ENCODE assay signal across 1 cellular context in the genomic region with DNA sequence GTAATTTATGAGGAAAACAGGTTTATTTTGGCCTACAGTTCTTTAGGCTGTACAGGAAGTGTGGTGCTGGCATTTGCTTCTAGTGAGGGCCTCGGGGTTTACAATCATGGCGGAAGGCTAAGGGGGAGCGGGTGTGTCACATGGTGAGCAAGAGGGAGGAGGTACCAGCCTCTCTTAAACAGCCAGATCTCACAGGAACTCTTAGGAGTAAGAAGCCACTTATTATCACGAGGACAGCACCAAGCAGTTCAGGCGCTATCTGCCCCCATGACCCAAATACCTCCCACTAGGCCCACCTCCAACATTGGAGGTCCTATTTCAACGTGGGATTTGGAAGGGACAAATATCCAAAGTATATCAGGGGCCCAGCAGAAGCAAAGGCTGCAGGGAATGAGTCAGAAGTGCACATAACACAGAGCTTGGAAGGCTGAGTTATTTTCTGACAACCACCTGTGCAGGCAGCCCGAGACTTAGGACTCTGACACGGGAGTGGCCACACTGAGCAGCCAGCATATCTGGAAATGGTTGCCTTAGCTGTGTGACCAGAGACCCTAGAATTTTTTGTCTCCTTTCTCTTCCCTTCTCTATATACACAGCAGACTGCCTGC.
TF ChIP-seq lines count a peak whose summit lies in the region.

No MANE protein-coding gene starts in this region.

TF ChIP-seq in GM23338, 12 proteins besides CTCF, POLR2A, EP300 and RAD21 (continued from another document):
- TF ChIP-seq, protein P1, sequence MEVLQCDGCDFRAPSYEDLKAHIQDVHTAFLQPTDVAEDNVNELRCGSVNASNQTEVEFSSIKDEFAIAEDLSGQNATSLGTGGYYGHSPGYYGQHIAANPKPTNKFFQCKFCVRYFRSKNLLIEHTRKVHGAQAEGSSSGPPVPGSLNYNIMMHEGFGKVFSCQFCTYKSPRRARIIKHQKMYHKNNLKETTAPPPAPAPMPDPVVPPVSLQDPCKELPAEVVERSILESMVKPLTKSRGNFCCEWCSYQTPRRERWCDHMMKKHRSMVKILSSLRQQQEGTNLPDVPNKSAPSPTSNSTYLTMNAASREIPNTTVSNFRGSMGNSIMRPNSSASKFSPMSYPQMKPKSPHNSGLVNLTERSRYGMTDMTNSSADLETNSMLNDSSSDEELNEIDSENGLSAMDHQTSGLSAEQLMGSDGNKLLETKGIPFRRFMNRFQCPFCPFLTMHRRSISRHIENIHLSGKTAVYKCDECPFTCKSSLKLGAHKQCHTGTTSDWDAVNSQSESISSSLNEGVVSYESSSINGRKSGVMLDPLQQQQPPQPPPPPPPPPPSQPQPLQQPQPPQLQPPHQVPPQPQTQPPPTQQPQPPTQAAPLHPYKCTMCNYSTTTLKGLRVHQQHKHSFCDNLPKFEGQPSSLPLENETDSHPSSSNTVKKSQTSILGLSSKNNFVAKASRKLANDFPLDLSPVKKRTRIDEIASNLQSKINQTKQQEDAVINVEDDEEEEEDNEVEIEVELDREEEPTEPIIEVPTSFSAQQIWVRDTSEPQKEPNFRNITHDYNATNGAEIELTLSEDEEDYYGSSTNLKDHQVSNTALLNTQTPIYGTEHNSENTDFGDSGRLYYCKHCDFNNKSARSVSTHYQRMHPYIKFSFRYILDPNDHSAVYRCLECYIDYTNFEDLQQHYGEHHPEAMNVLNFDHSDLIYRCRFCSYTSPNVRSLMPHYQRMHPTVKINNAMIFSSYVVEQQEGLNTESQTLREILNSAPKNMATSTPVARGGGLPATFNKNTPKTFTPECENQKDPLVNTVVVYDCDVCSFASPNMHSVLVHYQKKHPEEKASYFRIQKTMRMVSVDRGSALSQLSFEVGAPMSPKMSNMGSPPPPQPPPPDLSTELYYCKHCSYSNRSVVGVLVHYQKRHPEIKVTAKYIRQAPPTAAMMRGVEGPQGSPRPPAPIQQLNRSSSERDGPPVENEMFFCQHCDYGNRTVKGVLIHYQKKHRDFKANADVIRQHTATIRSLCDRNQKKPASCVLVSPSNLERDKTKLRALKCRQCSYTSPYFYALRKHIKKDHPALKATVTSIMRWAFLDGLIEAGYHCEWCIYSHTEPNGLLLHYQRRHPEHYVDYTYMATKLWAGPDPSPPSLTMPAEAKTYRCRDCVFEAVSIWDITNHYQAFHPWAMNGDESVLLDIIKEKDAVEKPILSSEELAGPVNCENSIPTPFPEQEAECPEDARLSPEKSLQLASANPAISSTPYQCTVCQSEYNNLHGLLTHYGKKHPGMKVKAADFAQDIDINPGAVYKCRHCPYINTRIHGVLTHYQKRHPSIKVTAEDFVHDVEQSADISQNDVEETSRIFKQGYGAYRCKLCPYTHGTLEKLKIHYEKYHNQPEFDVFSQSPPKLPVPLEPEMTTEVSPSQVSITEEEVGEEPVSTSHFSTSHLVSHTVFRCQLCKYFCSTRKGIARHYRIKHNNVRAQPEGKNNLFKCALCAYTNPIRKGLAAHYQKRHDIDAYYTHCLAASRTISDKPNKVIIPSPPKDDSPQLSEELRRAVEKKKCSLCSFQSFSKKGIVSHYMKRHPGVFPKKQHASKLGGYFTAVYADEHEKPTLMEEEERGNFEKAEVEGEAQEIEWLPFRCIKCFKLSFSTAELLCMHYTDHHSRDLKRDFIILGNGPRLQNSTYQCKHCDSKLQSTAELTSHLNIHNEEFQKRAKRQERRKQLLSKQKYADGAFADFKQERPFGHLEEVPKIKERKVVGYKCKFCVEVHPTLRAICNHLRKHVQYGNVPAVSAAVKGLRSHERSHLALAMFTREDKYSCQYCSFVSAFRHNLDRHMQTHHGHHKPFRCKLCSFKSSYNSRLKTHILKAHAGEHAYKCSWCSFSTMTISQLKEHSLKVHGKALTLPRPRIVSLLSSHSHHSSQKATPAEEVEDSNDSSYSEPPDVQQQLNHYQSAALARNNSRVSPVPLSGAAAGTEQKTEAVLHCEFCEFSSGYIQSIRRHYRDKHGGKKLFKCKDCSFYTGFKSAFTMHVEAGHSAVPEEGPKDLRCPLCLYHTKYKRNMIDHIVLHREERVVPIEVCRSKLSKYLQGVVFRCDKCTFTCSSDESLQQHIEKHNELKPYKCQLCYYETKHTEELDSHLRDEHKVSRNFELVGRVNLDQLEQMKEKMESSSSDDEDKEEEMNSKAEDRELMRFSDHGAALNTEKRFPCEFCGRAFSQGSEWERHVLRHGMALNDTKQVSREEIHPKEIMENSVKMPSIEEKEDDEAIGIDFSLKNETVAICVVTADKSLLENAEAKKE (CRISPR knock-in tag; IDR thresholded peaks at IDR 0.05) = no peak
- TF ChIP-seq EZH2phosphoT487 (IDR thresholded peaks at IDR 0.05; ENCODE audit: unreplicated experiment) = no peak
- no peak for TF ChIP-seq JUNB (IDR thresholded peaks at IDR 0.05; ENCODE audit: unreplicated experiment)
